Comparison of ENCODE assay signal across 1 cellular context in genomic region chr7:99122762-99123161, GRCh38.
TF ChIP-seq lines count a peak whose summit lies in the region.

No MANE protein-coding gene starts in this region.

TF ChIP-seq in H1, 55 proteins besides CTCF, POLR2A, EP300 and RAD21:
- no peak for TF ChIP-seq POLR2AphosphoS5 (IDR thresholded peaks at IDR 0.05; ENCODE audit: low read depth, low read length)
- no peak for TF ChIP-seq ATF3 (IDR thresholded peaks at IDR 0.05; ENCODE audit: insufficient read depth, low read depth, low read length)
- TF ChIP-seq SUZ12 (IDR thresholded peaks at IDR 0.05; ENCODE audit: low read length): no peak
- no peak for TF ChIP-seq RBBP5 (IDR thresholded peaks at IDR 0.05; ENCODE audit: borderline replicate concordance, low read depth, low read length)
- TF ChIP-seq CHD1 (IDR thresholded peaks at IDR 0.05; ENCODE audit: low read depth, low read length): no peak
